ENCODE assay signal across 1 cellular context in genomic region chr6:139927742-139928305, GRCh38.
TF ChIP-seq lines count a peak whose summit lies in the region.

No MANE protein-coding gene starts in this region.

TF ChIP-seq in H1, 55 proteins besides CTCF, POLR2A, EP300 and RAD21:
- TF ChIP-seq TEAD4 (IDR thresholded peaks at IDR 0.05; ENCODE audit: low read depth, low read length) (no peak), TBP (IDR thresholded peaks at IDR 0.05; ENCODE audit: low read depth, low read length) (no peak), NANOG (IDR thresholded peaks at IDR 0.05; ENCODE audit: insufficient read depth, low read depth, low read length, poor library complexity, severe bottlenecking) (no peak), RFX5 (IDR thresholded peaks at IDR 0.05; ENCODE audit: borderline replicate concordance, low read depth, low read length) (no peak), SAP30 (IDR thresholded peaks at IDR 0.05; ENCODE audit: insufficient read depth, insufficient replicate concordance, low read length) (no peak), SP1 (IDR thresholded peaks at IDR 0.05; ENCODE audit: low read depth, low read length) (no peak), FOSL1 (IDR thresholded peaks at IDR 0.05; ENCODE audit: insufficient read depth, low read depth, low read length) (no peak), USF2 (IDR thresholded peaks at IDR 0.05; ENCODE audit: low read length) (no peak)
